1 cellular context compared by ENCODE assay signal in genomic region chr17:60390223-60390622, GRCh38.
TF ChIP-seq lines count a peak whose summit lies in the region.

No MANE protein-coding gene starts in this region.

TF ChIP-seq in SK-N-SH, 30 proteins besides CTCF, POLR2A, EP300 and RAD21 (continued from another document):
- peak; percentile 73 for TF ChIP-seq JUND (IDR thresholded peaks at IDR 0.05)
